Comparison of ENCODE assay signal across 20 cellular contexts in genomic region chr4:85243857-85244256, GRCh38.
DNase-seq lines count a peak whose midpoint lies in the region; ATAC-seq and TF ChIP-seq lines count a peak whose summit lies in the region.
"Had no signal": no experiment of that assay in that cellular context is flagged by ENCODE, and none has a peak within 500 bp of the region (broad histone marks: within the 10 kb centered on the region; RNA-seq: fewer than 3 reads in every experiment).

No MANE protein-coding gene starts in this region.

- H3K79me2 ChIP-seq in GM23338 (replicated peaks; ENCODE audit: insufficient read depth) (no peaks in the 10 kb centered on the region), smooth muscle cell (ENCODE audit: low read depth) (no peaks in the 10 kb centered on the region)

- H3F3A ChIP-seq in GM23338 (replicated peaks; ENCODE audit: low read depth) (no peaks in the 10 kb centered on the region), smooth muscle cell (ENCODE audit: low read depth) (no peaks in the 10 kb centered on the region)

- H3K36me3 Mint-ChIP-seq in GM23338 (ENCODE audit: low read depth) (no peaks in the 10 kb centered on the region), endodermal cell (ENCODE audit: low read depth) (no peaks in the 10 kb centered on the region), endothelial cell (ENCODE audit: low read depth, unreplicated experiment) (no peaks in the 10 kb centered on the region)
- H3K36me3 Mint-ChIP-seq: stimulated activated memory B cell treated with anti-CD40 and anti-IgM and Interleukin-4, amounts not matched to agents 10 μg/mL and 1 μg/mL and 100 μg/mL, for 72 hours had no signal

- H3K27me3 Mint-ChIP-seq in GM23338 (ENCODE audit: insufficient read depth, low read depth, poor library complexity) = peaks cover 3% of the 10 kb centered on the region
- peaks cover 6% of the 10 kb centered on the region for H3K27me3 Mint-ChIP-seq in endodermal cell (ENCODE audit: insufficient read depth)
- no peaks in the 10 kb centered on the region for H3K27me3 Mint-ChIP-seq in endothelial cell (ENCODE audit: unreplicated experiment)
- H3K27me3 Mint-ChIP-seq: activated CD4-positive, alpha-beta T cell treated with anti-CD3 and anti-CD28 coated beads, Interleukin-2, amount 10 ng/mL, durations not matched to agents 7 days and 5 days had no signal

- H3K14ac ChIP-seq in mesenchymal stem cell (ENCODE audit: low read length in 2 of 2) = peak overlapping the region in 1 of 2 experiments; percentile 71

- no peak overlapping the region for H3K23ac ChIP-seq in mesenchymal stem cell (ENCODE audit: low read length in 2 of 2)

- H4K20me1 ChIP-seq in GM23338 (replicated peaks; ENCODE audit: insufficient read depth) (no peaks in the 10 kb centered on the region), smooth muscle cell (ENCODE audit: low read depth) (no peaks in the 10 kb centered on the region)

- no peak overlapping the region for H3K4me2 ChIP-seq in GM23338
- no peak overlapping the region for H3K4me2 ChIP-seq in mesenchymal stem cell (ENCODE audit: low read length, poor library complexity, severe bottlenecking)
- no peak overlapping the region for H3K4me2 ChIP-seq in smooth muscle cell

- H3K4me1 Mint-ChIP-seq in GM23338 (no peaks in the 10 kb centered on the region), endodermal cell (no peaks in the 10 kb centered on the region), endothelial cell (ENCODE audit: unreplicated experiment) (peaks cover 2% of the 10 kb centered on the region)
- H3K4me1 Mint-ChIP-seq: activated CD4-positive, alpha-beta T cell treated with anti-CD3 and anti-CD28 coated beads, Interleukin-2, amount 10 ng/mL, durations not matched to agents 7 days and 5 days; nephron; stimulated activated memory B cell treated with anti-CD40 and anti-IgM and Interleukin-4, amounts not matched to agents 10 μg/mL and 1 μg/mL and 100 μg/mL, for 72 hours had no signal

- H2BK12ac ChIP-seq in mesenchymal stem cell (ENCODE audit: low read length in 2 of 2) = no peak overlapping the region

- H3K27ac Mint-ChIP-seq in GM23338 = no peak overlapping the region
- H3K27ac Mint-ChIP-seq in endodermal cell = no peak overlapping the region
- H3K27ac Mint-ChIP-seq in endothelial cell (ENCODE audit: unreplicated experiment) = no peak overlapping the region
- H3K27ac Mint-ChIP-seq: activated CD4-positive, alpha-beta T cell treated with anti-CD3 and anti-CD28 coated beads, Interleukin-2, amount 10 ng/mL, durations not matched to agents 7 days and 5 days; activated naive CD4-positive, alpha-beta T cell treated with anti-CD3 and anti-CD28 coated beads for 36 hours; nephron; stimulated activated memory B cell treated with anti-CD40 and anti-IgM and Interleukin-4, amounts not matched to agents 10 μg/mL and 1 μg/mL and 100 μg/mL, for 72 hours had no signal

- H2BK15ac ChIP-seq in mesenchymal stem cell (ENCODE audit: low read depth, poor library complexity, severe bottlenecking) = no peak overlapping the region

- H3K4me1 ChIP-seq in GM23338 (ENCODE audit: insufficient read depth) = no peaks in the 10 kb centered on the region
- no peaks in the 10 kb centered on the region for H3K4me1 ChIP-seq in endodermal cell (ENCODE audit: control insufficient read depth, insufficient read depth, low read length)
- no peaks in the 10 kb centered on the region for H3K4me1 ChIP-seq in mesenchymal stem cell (ENCODE audit: control insufficient read depth, insufficient read depth, low read depth, low read length)
- no peaks in the 10 kb centered on the region for H3K4me1 ChIP-seq in smooth muscle cell (ENCODE audit: low read depth)
- H3K4me1 ChIP-seq: colonic mucosa, Peyer's patch, prostate gland, tibial artery had no signal

- H3K27me3 ChIP-seq in GM23338 (ENCODE audit: insufficient read depth) (no peaks in the 10 kb centered on the region), endodermal cell (ENCODE audit: control insufficient read depth, insufficient read depth, low read length, poor library complexity, severe bottlenecking) (no peaks in the 10 kb centered on the region), mesenchymal stem cell (ENCODE audit: control insufficient read depth in 1 of 2, insufficient read depth in 1 of 2, low read length in 2 of 2) (no peaks in the 10 kb centered on the region), smooth muscle cell (ENCODE audit: low read depth) (no peaks in the 10 kb centered on the region)
- H3K27me3 ChIP-seq: colonic mucosa, Peyer's patch, tibial artery had no signal

- H3K79me1 ChIP-seq in mesenchymal stem cell (replicated peaks; ENCODE audit: low read length, poor library complexity, severe bottlenecking) = no peaks in the 10 kb centered on the region

- H3K27ac ChIP-seq in GM23338 (ENCODE audit: low read depth) (no peak overlapping the region), endodermal cell (ENCODE audit: low read depth, low read length) (no peak overlapping the region), mesenchymal stem cell (ENCODE audit: low read length, poor library complexity, severe bottlenecking) (no peak overlapping the region), smooth muscle cell (ENCODE audit: low read depth) (no peak overlapping the region)
- H3K27ac ChIP-seq: C4-2B, colonic mucosa, Peyer's patch, prostate gland, tibial artery had no signal

- no peak overlapping the region for H4K8ac ChIP-seq in mesenchymal stem cell (ENCODE audit: low read length)

- no peak overlapping the region for H3K18ac ChIP-seq in mesenchymal stem cell (ENCODE audit: low read depth in 1 of 2, low read length in 2 of 2)

- H3K4ac ChIP-seq in mesenchymal stem cell (ENCODE audit: low read depth in 1 of 2, low read length in 2 of 2) = no peak overlapping the region

- ATAC-seq in GM23338 = peak; percentile 84
- ATAC-seq: K562; stimulated activated memory B cell treated with anti-CD40 and anti-IgM and Interleukin-4, amounts not matched to agents 10 μg/mL and 1 μg/mL and 100 μg/mL, for 72 hours had no signal

- H2BK5ac ChIP-seq in mesenchymal stem cell (ENCODE audit: low read depth, low read length, poor library complexity, severe bottlenecking) = no peak overlapping the region

- H2AFZ ChIP-seq in GM23338 (no peak overlapping the region; the same call in 1 of the 2 replicates), mesenchymal stem cell (ENCODE audit: low read depth, low read length) (no peak overlapping the region), smooth muscle cell (ENCODE audit: low read depth) (no peak overlapping the region)

- H3K9me2 ChIP-seq in GM23338 (ENCODE audit: insufficient read depth) = no peaks in the 10 kb centered on the region

- H3K36me3 ChIP-seq in GM23338 (ENCODE audit: insufficient read depth) (no peaks in the 10 kb centered on the region), endodermal cell (ENCODE audit: control insufficient read depth, insufficient read depth, low read length) (no peaks in the 10 kb centered on the region), mesenchymal stem cell (ENCODE audit: control insufficient read depth in 1 of 2, insufficient read depth in 2 of 2, low read depth in 1 of 2, low read length in 2 of 2) (no peaks in the 10 kb centered on the region), smooth muscle cell (ENCODE audit: low read depth) (no peaks in the 10 kb centered on the region)
- H3K36me3 ChIP-seq: colonic mucosa, Peyer's patch, prostate gland, tibial artery had no signal

- no peak overlapping the region for H2BK120ac ChIP-seq in mesenchymal stem cell (ENCODE audit: low read depth, low read length)

- no peak overlapping the region for H3K4me3 Mint-ChIP-seq in GM23338
- no peak overlapping the region for H3K4me3 Mint-ChIP-seq in endodermal cell
- H3K4me3 Mint-ChIP-seq in endothelial cell (ENCODE audit: unreplicated experiment) = no peak overlapping the region
- H3K4me3 Mint-ChIP-seq: activated CD4-positive, alpha-beta T cell treated with anti-CD3 and anti-CD28 coated beads, Interleukin-2, amount 10 ng/mL, durations not matched to agents 7 days and 5 days; activated naive CD4-positive, alpha-beta T cell treated with anti-CD3 and anti-CD28 coated beads for 36 hours; nephron; stimulated activated memory B cell treated with anti-CD40 and anti-IgM and Interleukin-4, amounts not matched to agents 10 μg/mL and 1 μg/mL and 100 μg/mL, for 72 hours had no signal

- WGBS in endodermal cell (ENCODE audit: insufficient coverage in 1 of 2, insufficient read length in 1 of 2), 2 experiments = 96 to 100% methylated on average over 1 of the region's 1 CpG
- WGBS in mesenchymal stem cell = 86% methylated on average over 1 of the region's 1 CpG
- 83% methylated on average over 1 of the region's 1 CpG for WGBS in smooth muscle cell (ENCODE audit: low lambda C conversion rate)

- no peak overlapping the region for H2AK5ac ChIP-seq in mesenchymal stem cell (ENCODE audit: low read length, severe bottlenecking)

- no peak overlapping the region for H3K4me3 ChIP-seq in GM23338
- no peak overlapping the region for H3K4me3 ChIP-seq in endodermal cell (ENCODE audit: low read length)
- no peak overlapping the region for H3K4me3 ChIP-seq in mesenchymal stem cell (ENCODE audit: insufficient read depth in 1 of 2, low read depth in 1 of 2, low read length in 2 of 2)
- H3K4me3 ChIP-seq in smooth muscle cell = no peak overlapping the region
- H3K4me3 ChIP-seq: colonic mucosa, K562, Peyer's patch, prostate gland, tibial artery had no signal

- DNase-seq in GM23338 (ENCODE audit: low spot score) = peak; percentile 62
- peak; percentile 19 for DNase-seq in HT-29 (ENCODE audit: low spot score)
- no peak for DNase-seq in endodermal cell
- peak; percentile 1 for DNase-seq in mesenchymal stem cell
- DNase-seq in 8988T = no peak
- DNase-seq in endothelial cell (ENCODE audit: low spot score) = no peak
- no peak for DNase-seq in smooth muscle cell (lab: John Stamatoyannopoulos, UW; ENCODE audit: unreplicated experiment)
- DNase-seq: activated CD4-positive, alpha-beta T cell treated with anti-CD3 and anti-CD28 coated beads, Interleukin-2, amount 10 ng/mL, durations not matched to agents 7 days and 5 days; activated naive CD4-positive, alpha-beta T cell treated with anti-CD3 and anti-CD28 coated beads for 36 hours; colonic mucosa; DND-41; GOT3; Peyer's patch; stimulated activated CD4-positive, alpha-beta T cell treated with anti-CD3 and anti-CD28 coated beads, Interleukin-12 subunit alpha, Interleukin-12 subunit beta, amount 100 ng/mL, for 4 hours; tibial artery had no signal

- H3K9ac ChIP-seq in endodermal cell (ENCODE audit: extremely low read depth, low read length, poor library complexity, severe bottlenecking) = no peak overlapping the region
- no peak overlapping the region for H3K9ac ChIP-seq in mesenchymal stem cell (ENCODE audit: low read length)
- no peak overlapping the region for H3K9ac ChIP-seq in smooth muscle cell (ENCODE audit: low read depth)

- TF ChIP-seq CTCF in GM23338 (conservative IDR thresholded peaks at IDR 0.05; ENCODE audit: low read depth in 2 of 2) = peak; percentile 38 to 52
- peak; percentile 73 for TF ChIP-seq CTCF in endodermal cell (conservative IDR thresholded peaks at IDR 0.05)
- no peak for TF ChIP-seq CTCF in endothelial cell (IDR thresholded peaks at IDR 0.05; ENCODE audit: unreplicated experiment)
- no peak for TF ChIP-seq CTCF in smooth muscle cell (IDR thresholded peaks at IDR 0.05; ENCODE audit: borderline replicate concordance, insufficient read depth, poor library complexity, severe bottlenecking)

- H4K91ac ChIP-seq in mesenchymal stem cell (ENCODE audit: low read length) = no peak overlapping the region

- no peaks in the 10 kb centered on the region for H3K9me3 Mint-ChIP-seq in GM23338
- peaks cover 3% of the 10 kb centered on the region for H3K9me3 Mint-ChIP-seq in endodermal cell
- H3K9me3 Mint-ChIP-seq in endothelial cell (ENCODE audit: unreplicated experiment) = no peaks in the 10 kb centered on the region

- no peaks in the 10 kb centered on the region for H3K9me3 ChIP-seq in endodermal cell (ENCODE audit: control insufficient read depth, low read length)
- H3K9me3 ChIP-seq in mesenchymal stem cell (ENCODE audit: control insufficient read depth, low read length) = no peaks in the 10 kb centered on the region
- H3K9me3 ChIP-seq in smooth muscle cell (replicated peaks; ENCODE audit: low read depth) = no peaks in the 10 kb centered on the region
- H3K9me3 ChIP-seq: colonic mucosa, Peyer's patch, prostate gland, tibial artery had no signal

Comparison
In these comparisons a context has a peak if more than half of its experiments do, and no peak if none do; other contexts are left out.
1. DNase-seq: peak in GM23338 (single experiment), HT-29 (single experiment) and mesenchymal stem cell (single experiment); none in endodermal cell (single experiment), 8988T (single experiment), endothelial cell (single experiment) and smooth muscle cell (single experiment).
2. CTCF ChIP-seq: peak in GM23338 (2 of 2) and endodermal cell (single experiment); none in endothelial cell (single experiment) and smooth muscle cell (single experiment).